ENCODE assay signal across 8 cellular contexts in the genomic region with DNA sequence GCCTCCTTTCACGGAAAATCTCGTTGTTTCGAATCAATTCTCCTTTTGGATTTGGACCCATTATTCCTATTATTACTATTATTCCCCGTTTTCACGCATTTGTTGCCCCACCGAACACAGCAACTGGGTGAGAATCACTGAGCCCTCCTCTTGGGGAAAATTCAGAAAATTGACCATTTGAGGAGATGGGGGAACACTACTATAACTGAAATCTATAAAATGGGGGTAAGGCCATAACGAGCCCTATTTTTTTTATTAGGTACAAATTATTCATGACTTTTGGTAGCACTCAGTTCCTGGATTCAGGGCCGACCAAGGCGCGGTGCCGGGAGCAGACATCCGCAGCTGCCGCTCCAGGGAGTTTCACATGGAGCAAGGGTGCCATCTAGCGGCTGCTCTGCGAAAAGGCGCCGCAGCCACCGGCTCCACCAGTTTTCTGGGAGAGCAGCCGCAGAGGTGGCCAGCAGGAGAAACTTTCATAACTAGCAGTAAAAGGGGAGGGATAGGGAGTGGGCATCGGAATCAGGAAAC. TPM values are rescaled to one million over a fixed set of nuclear protein-coding genes. Genes with fewer than 3 reads are reported as not detected.
DNase-seq lines count a peak whose midpoint lies in the region; ATAC-seq, FAIRE-seq and TF ChIP-seq lines count a peak whose summit lies in the region.

No MANE protein-coding gene starts in this region.

- DNase-seq in A549 (ENCODE audit: low read depth in 1 of 2, low spot score in 1 of 2) (peak; percentile 86 to 97), GM19238 (ENCODE audit: insufficient read length, low spot score) (peak; percentile 93), NCI-H510A treated with DMSO at 0.1 percent for 48 hours (lab: John Stamatoyannopoulos, UW) (peak; percentile 98), cerebellum (ENCODE audit: low spot score) (peak; percentile 86), left lobe of liver (ENCODE audit: low spot score) (peak; percentile 83)
- DNase-seq in activated CD4-positive, alpha-beta T cell treated with anti-CD3 and anti-CD28 coated beads for 48 hours, result peak; percentile 90
- DNase-seq in stimulated activated CD4-positive, alpha-beta T cell treated with anti-CD3 and anti-CD28 coated beads, Interleukin-2, amount 100 ng/mL, for 24 hours, result peak; percentile 87 to 88

- TF ChIP-seq POLR2A in A549 (IDR thresholded peaks at IDR 0.05; ENCODE audit: low read length), result no peak

- no peaks in the 10 kb centered on the region for H3K9me3 ChIP-seq in A549

- peaks cover 12% of the 10 kb centered on the region for H3K4me1 ChIP-seq in A549

- peak; percentile 97 to 99 for TF ChIP-seq RAD21 in A549 (conservative IDR thresholded peaks at IDR 0.05 in 1 of 2, IDR thresholded peaks at IDR 0.05 in 1 of 2)

- no peak for TF ChIP-seq EP300 in A549 (IDR thresholded peaks at IDR 0.05)

- POLR2A ChIA-PET in A549 (lab: Yijun Ruan, JAX), result interaction anchor here (1.3 kb wide), 1 partner anchor 14 kb away, joined by 4 read pairs; a partner anchor contains a TSS

- WGBS in A549 (ENCODE audit: missing lambda C conversion rate), result 13% methylated on average over 20 of the region's 20 CpGs

- peak; percentile 99 for TF ChIP-seq CTCF in A549 (IDR thresholded peaks at IDR 0.05)

- H3K4me3 ChIP-seq in A549, result no peak overlapping the region

- CTCF ChIA-PET in A549 (lab: Yijun Ruan, JAX), result interaction anchor here (0.6 to 9.7 kb wide), 88 partner anchors 9 to 592 kb away, joined by 3 to 84 read pairs (median 4); a partner anchor contains a TSS

- peak; percentile 93 for FAIRE-seq in A549 (lab: Jason Lieb, UNC)

- ATAC-seq in A549 (peak; percentile 74 to 78), left lobe of liver (peak; percentile 99), GM19035 (IDR thresholded peaks at IDR 0.05; ENCODE audit: unreplicated experiment) (no peak)

- H3K27ac ChIP-seq in A549, result no peak overlapping the region

- H3K4me2 ChIP-seq in A549, result peak overlapping the region; percentile 41; the same call in 2 of the 3 replicates

TF ChIP-seq in A549, 52 proteins besides CTCF, POLR2A, EP300 and RAD21 (continues in another document):
- TF ChIP-seq, protein P1, sequence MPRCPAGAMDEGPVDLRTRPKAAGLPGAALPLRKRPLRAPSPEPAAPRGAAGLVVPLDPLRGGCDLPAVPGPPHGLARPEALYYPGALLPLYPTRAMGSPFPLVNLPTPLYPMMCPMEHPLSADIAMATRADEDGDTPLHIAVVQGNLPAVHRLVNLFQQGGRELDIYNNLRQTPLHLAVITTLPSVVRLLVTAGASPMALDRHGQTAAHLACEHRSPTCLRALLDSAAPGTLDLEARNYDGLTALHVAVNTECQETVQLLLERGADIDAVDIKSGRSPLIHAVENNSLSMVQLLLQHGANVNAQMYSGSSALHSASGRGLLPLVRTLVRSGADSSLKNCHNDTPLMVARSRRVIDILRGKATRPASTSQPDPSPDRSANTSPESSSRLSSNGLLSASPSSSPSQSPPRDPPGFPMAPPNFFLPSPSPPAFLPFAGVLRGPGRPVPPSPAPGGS (IDR thresholded peaks at IDR 0.05), result no peak
- no peak for TF ChIP-seq CBX2 (IDR thresholded peaks at IDR 0.05; ENCODE audit: borderline replicate concordance, low read depth)
- TF ChIP-seq, protein P2, sequence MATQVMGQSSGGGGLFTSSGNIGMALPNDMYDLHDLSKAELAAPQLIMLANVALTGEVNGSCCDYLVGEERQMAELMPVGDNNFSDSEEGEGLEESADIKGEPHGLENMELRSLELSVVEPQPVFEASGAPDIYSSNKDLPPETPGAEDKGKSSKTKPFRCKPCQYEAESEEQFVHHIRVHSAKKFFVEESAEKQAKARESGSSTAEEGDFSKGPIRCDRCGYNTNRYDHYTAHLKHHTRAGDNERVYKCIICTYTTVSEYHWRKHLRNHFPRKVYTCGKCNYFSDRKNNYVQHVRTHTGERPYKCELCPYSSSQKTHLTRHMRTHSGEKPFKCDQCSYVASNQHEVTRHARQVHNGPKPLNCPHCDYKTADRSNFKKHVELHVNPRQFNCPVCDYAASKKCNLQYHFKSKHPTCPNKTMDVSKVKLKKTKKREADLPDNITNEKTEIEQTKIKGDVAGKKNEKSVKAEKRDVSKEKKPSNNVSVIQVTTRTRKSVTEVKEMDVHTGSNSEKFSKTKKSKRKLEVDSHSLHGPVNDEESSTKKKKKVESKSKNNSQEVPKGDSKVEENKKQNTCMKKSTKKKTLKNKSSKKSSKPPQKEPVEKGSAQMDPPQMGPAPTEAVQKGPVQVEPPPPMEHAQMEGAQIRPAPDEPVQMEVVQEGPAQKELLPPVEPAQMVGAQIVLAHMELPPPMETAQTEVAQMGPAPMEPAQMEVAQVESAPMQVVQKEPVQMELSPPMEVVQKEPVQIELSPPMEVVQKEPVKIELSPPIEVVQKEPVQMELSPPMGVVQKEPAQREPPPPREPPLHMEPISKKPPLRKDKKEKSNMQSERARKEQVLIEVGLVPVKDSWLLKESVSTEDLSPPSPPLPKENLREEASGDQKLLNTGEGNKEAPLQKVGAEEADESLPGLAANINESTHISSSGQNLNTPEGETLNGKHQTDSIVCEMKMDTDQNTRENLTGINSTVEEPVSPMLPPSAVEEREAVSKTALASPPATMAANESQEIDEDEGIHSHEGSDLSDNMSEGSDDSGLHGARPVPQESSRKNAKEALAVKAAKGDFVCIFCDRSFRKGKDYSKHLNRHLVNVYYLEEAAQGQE (IDR thresholded peaks at IDR 0.05), result no peak
- TF ChIP-seq CBX8 (IDR thresholded peaks at IDR 0.05), result no peak
- peak in 1 of 2 experiments; percentile 39; a peak in 1 of 5 replicates for TF ChIP-seq JUN (IDR thresholded peaks at IDR 0.05)
- no peak for TF ChIP-seq MAZ (IDR thresholded peaks at IDR 0.05; ENCODE audit: borderline replicate concordance, low read depth, low read length)
- no peak for TF ChIP-seq CHD4 (IDR thresholded peaks at IDR 0.05; ENCODE audit: borderline replicate concordance)
- no peak for TF ChIP-seq CHD2 (IDR thresholded peaks at IDR 0.05; ENCODE audit: low read length, partially characterized antibody)
- no peak for TF ChIP-seq NFE2L2 (conservative IDR thresholded peaks at IDR 0.05; ENCODE audit: low read length)
- peak; percentile 95 for TF ChIP-seq SMC3 (IDR thresholded peaks at IDR 0.05)
- TF ChIP-seq JUNB (IDR thresholded peaks at IDR 0.05), result no peak
- TF ChIP-seq HOXB13 (CRISPR knock-in tag; IDR thresholded peaks at IDR 0.05; ENCODE audit: low read depth), result no peak
- no peak for TF ChIP-seq POLR2AphosphoS2 (conservative IDR thresholded peaks at IDR 0.05; ENCODE audit: low read length)
- TF ChIP-seq, protein P3, sequence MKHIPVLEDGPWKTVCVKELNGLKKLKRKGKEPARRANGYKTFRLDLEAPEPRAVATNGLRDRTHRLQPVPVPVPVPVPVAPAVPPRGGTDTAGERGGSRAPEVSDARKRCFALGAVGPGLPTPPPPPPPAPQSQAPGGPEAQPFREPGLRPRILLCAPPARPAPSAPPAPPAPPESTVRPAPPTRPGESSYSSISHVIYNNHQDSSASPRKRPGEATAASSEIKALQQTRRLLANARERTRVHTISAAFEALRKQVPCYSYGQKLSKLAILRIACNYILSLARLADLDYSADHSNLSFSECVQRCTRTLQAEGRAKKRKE (CRISPR knock-in tag; IDR thresholded peaks at IDR 0.05; ENCODE audit: low read depth), result no peak
- TF ChIP-seq, protein P4, sequence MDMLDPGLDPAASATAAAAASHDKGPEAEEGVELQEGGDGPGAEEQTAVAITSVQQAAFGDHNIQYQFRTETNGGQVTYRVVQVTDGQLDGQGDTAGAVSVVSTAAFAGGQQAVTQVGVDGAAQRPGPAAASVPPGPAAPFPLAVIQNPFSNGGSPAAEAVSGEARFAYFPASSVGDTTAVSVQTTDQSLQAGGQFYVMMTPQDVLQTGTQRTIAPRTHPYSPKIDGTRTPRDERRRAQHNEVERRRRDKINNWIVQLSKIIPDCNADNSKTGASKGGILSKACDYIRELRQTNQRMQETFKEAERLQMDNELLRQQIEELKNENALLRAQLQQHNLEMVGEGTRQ (IDR thresholded peaks at IDR 0.05), result no peak
- no peak for TF ChIP-seq KDM5A (IDR thresholded peaks at IDR 0.05)

RNA-seq across cellular contexts. Expression of a gene that starts 3.3 kb away (rescaled TPM):
- polyA plus RNA-seq in A549 (2011; rRNA removed), result 8.9 and 11.1 TPM in 2 replicates
- 12.3 and 15.2 TPM in 2 replicates for polyA plus RNA-seq in A549 (2012; cell fraction: cytosol; rRNA removed)
- 12.8 and 13.1 TPM in 2 replicates for polyA plus RNA-seq in A549 (2012; cell fraction: nucleus; rRNA removed)
- 4.6 to 5.8 TPM (median 4.7 TPM) in 3 replicates for polyA plus RNA-seq in A549 (2017; fragmentation: RNase III; extraction: RNeasy Plus Mini Kit Qiagen cat#74134 plus additional on column Dnase treatment)
- polyA minus RNA-seq in A549 (2011; rRNA and poly(A)+ RNA removed), result 4.1 and 5.1 TPM in 2 replicates
- not detected for total RNA-seq in cerebellum
- 0.15 TPM for total RNA-seq in left lobe of liver

RNA-seq across cellular contexts. Expression of a gene that starts 7.6 kb away (rescaled TPM):
- polyA plus RNA-seq in A549 (2011; rRNA removed) (15.4 and 22.3 TPM in 2 replicates), A549 (2017; fragmentation: RNase III; extraction: RNeasy Plus Mini Kit Qiagen cat#74134 plus additional on column Dnase treatment) (27.4 to 32.3 TPM (median 27.4 TPM) in 3 replicates)
- 16.9 TPM in 2 replicates for polyA plus RNA-seq in A549 (2012; cell fraction: cytosol; rRNA removed)
- 9.0 and 12.5 TPM in 2 replicates for polyA plus RNA-seq in A549 (2012; cell fraction: nucleus; rRNA removed)
- 6.5 and 6.6 TPM in 2 replicates for polyA minus RNA-seq in A549 (2011; rRNA and poly(A)+ RNA removed)
- total RNA-seq in cerebellum (not detected), left lobe of liver (0.50 TPM)

RNA-seq across cellular contexts. Expression of a gene that starts 7.7 kb away (rescaled TPM):
- 22.0 and 24.6 TPM in 2 replicates for polyA plus RNA-seq in A549 (2011; rRNA removed)
- 10.3 and 12.9 TPM in 2 replicates for polyA plus RNA-seq in A549 (2012; cell fraction: cytosol; rRNA removed)
- polyA plus RNA-seq in A549 (2012; cell fraction: nucleus; rRNA removed), result 11.1 and 12.9 TPM in 2 replicates
- polyA plus RNA-seq in A549 (2017; fragmentation: RNase III; extraction: RNeasy Plus Mini Kit Qiagen cat#74134 plus additional on column Dnase treatment), result 5.6 to 7.3 TPM (median 6.2 TPM) in 3 replicates
- 10.4 and 12.1 TPM in 2 replicates for polyA minus RNA-seq in A549 (2011; rRNA and poly(A)+ RNA removed)
- 0.09 TPM for total RNA-seq in cerebellum
- 0.13 TPM for total RNA-seq in left lobe of liver

RNA-seq across cellular contexts. Expression of a gene that starts 13.6 kb away (rescaled TPM):
- 9.4 and 10.2 TPM in 2 replicates for polyA plus RNA-seq in A549 (2011; rRNA removed)
- polyA plus RNA-seq in A549 (2012; cell fraction: cytosol; rRNA removed), result 8.7 and 9.0 TPM in 2 replicates
- 48.0 and 49.7 TPM in 2 replicates for polyA plus RNA-seq in A549 (2012; cell fraction: nucleus; rRNA removed)
- polyA plus RNA-seq in A549 (2017; fragmentation: RNase III; extraction: RNeasy Plus Mini Kit Qiagen cat#74134 plus additional on column Dnase treatment), result 12.3 to 14.9 TPM (median 14.7 TPM) in 3 replicates
- polyA minus RNA-seq in A549 (2011; rRNA and poly(A)+ RNA removed), result 4.4 and 4.9 TPM in 2 replicates
- total RNA-seq in cerebellum, result not detected
- total RNA-seq in left lobe of liver, result 0.83 TPM

RNA-seq across cellular contexts. Expression of a gene that starts 24.9 kb away (rescaled TPM):
- polyA plus RNA-seq in A549 (2011; rRNA removed), result 2.5 and 2.7 TPM in 2 replicates
- 1.9 and 2.5 TPM in 2 replicates for polyA plus RNA-seq in A549 (2012; cell fraction: cytosol; rRNA removed)
- 21.9 and 24.5 TPM in 2 replicates for polyA plus RNA-seq in A549 (2012; cell fraction: nucleus; rRNA removed)
- polyA plus RNA-seq in A549 (2017; fragmentation: RNase III; extraction: RNeasy Plus Mini Kit Qiagen cat#74134 plus additional on column Dnase treatment), result 2.1 to 3.0 TPM (median 2.4 TPM) in 3 replicates
- polyA minus RNA-seq in A549 (2011; rRNA and poly(A)+ RNA removed), result 0.39 and 0.74 TPM in 2 replicates
- total RNA-seq in cerebellum, result not detected
- total RNA-seq in left lobe of liver, result 0.55 TPM
